ENCODE assay signal across 1 cellular context in the genomic region with DNA sequence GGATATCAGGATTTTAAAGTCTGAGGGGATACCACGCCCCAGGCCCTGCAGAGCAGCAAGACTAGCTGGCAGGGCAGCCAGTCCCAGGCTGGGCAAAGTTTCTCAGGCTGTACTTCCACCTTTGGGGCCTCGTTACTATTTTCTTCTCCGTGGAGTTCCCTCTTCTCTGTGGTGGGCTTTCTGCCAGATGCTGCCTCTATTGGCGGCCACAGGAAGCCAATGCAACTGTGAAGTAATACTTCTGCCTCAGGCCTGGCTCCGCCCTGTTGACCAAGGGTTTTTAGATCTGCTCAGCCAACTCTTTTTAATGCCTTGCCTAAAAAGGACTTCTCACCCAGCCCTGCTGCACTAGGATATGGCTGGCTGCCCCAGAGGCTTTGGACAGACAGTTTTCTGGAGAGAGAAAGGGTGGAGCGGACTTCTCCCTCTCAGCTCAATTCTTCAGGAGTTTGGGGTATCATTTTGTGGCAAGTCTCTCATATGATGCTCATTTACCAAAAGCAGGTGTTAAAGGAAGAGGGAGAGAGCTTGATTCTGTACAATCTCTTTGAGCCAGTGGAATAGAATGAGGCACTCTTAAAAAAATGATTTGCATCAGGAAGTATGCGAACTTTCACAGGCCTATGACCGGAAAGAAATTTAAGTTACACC.
TF ChIP-seq lines count a peak whose summit lies in the region.

No MANE protein-coding gene starts in this region.

TF ChIP-seq in HCT116, 20 proteins besides CTCF, POLR2A, EP300 and RAD21 (continued from another document):
- TF ChIP-seq, protein P1, sequence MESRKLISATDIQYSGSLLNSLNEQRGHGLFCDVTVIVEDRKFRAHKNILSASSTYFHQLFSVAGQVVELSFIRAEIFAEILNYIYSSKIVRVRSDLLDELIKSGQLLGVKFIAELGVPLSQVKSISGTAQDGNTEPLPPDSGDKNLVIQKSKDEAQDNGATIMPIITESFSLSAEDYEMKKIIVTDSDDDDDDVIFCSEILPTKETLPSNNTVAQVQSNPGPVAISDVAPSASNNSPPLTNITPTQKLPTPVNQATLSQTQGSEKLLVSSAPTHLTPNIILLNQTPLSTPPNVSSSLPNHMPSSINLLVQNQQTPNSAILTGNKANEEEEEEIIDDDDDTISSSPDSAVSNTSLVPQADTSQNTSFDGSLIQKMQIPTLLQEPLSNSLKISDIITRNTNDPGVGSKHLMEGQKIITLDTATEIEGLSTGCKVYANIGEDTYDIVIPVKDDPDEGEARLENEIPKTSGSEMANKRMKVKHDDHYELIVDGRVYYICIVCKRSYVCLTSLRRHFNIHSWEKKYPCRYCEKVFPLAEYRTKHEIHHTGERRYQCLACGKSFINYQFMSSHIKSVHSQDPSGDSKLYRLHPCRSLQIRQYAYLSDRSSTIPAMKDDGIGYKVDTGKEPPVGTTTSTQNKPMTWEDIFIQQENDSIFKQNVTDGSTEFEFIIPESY (IDR thresholded peaks at IDR 0.05; ENCODE audit: extremely low read depth, insufficient replicate concordance, low read length) = no peak
- TF ChIP-seq EZH2 (IDR thresholded peaks at IDR 0.05) = no peak
- TF ChIP-seq ELF1 (IDR thresholded peaks at IDR 0.05; ENCODE audit: borderline replicate concordance, low read depth) = no peak
- no peak for TF ChIP-seq TCF7L2 (IDR thresholded peaks at IDR 0.05; ENCODE audit: borderline replicate concordance, extremely low read depth, insufficient read depth, insufficient read length)
- TF ChIP-seq, protein P2, sequence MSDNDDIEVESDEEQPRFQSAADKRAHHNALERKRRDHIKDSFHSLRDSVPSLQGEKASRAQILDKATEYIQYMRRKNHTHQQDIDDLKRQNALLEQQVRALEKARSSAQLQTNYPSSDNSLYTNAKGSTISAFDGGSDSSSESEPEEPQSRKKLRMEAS (IDR thresholded peaks at IDR 0.05) = no peak
- no peak for TF ChIP-seq EZH2phosphoT487 (IDR thresholded peaks at IDR 0.05; ENCODE audit: borderline replicate concordance)
- no peak for TF ChIP-seq SIN3A (IDR thresholded peaks at IDR 0.05; ENCODE audit: low read depth)
- no peak for TF ChIP-seq CBX3 (IDR thresholded peaks at IDR 0.05; ENCODE audit: low read depth)
